11 cellular contexts compared by ENCODE assay signal in the genomic region with DNA sequence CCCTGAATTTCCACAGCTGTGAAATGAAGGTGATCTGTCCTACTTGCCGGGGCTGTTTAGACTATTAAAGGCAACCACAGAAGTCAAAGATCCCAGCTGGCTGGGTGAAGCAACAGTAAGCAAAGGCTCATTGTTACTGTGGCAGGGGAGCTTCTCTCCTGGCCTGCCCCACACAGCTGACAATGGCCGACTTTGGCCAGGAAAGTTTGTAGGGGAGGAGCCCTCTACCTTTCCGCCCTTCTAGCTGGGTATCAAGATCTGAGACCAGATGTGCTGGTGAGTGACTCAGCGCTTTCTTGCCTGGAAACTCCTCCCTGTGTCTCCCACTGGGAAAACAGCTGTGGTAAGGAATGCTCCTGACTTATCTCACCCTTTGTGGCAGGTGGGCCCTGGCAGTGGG. TPM values are rescaled to one million over a fixed set of nuclear protein-coding genes. Genes with fewer than 3 reads are reported as not detected.
DNase-seq lines count a peak whose midpoint lies in the region; ATAC-seq and TF ChIP-seq lines count a peak whose summit lies in the region.
"Had no signal": no experiment of that assay in that cellular context is flagged by ENCODE, and none has a peak within 500 bp of the region (broad histone marks: within the 10 kb centered on the region; RNA-seq: fewer than 3 reads in every experiment).

No MANE protein-coding gene starts in this region.

- no peak overlapping the region; the same call in 1 of the 2 replicates for H3K4me3 Mint-ChIP-seq in HFFc6
- H3K4me3 Mint-ChIP-seq: activated naive CD8-positive, alpha-beta T cell treated with anti-CD3 and anti-CD28 coated beads, Interleukin-2, amount 10 ng/mL, durations not matched to agents 7 days and 5 days had no signal

- H3K4me1 ChIP-seq in Panc1 (ENCODE audit: control insufficient read depth, insufficient read depth, low read length), result no peaks in the 10 kb centered on the region

- H3K4me1 Mint-ChIP-seq in HFFc6 (ENCODE audit: low read depth), result peaks cover 17% of the 10 kb centered on the region
- H3K4me1 Mint-ChIP-seq: activated naive CD8-positive, alpha-beta T cell treated with anti-CD3 and anti-CD28 coated beads, Interleukin-2, amount 10 ng/mL, durations not matched to agents 7 days and 5 days had no signal

- H3K27ac ChIP-seq in Panc1 (ENCODE audit: low read length), result no peak overlapping the region
- H3K27ac ChIP-seq: 22Rv1 had no signal

- H3K36me3 ChIP-seq in Panc1 (ENCODE audit: control insufficient read depth, insufficient read depth, low read length), result no peaks in the 10 kb centered on the region

- POLR2A ChIA-PET in Panc1 (lab: Charles Lee), result no interaction called here

- in situ Hi-C loops in Panc1 (cut with HindIII; ENCODE audit: low pct_unique_long_range_greater_than_20kb, low sequenced_read_pairs), result no loop called here

- H3K4me3 ChIP-seq in Panc1 (ENCODE audit: low read depth in 2 of 2, low read length in 2 of 2) (no peak overlapping the region), fibroblast of pulmonary artery (replicated peaks; ENCODE audit: low read depth, low read length) (no peak overlapping the region)

- intact Hi-C loops in Panc1 (cut with micrococcal nuclease; ENCODE audit: unreplicated experiment), result loop anchor here (1.0 to 10.0 kb wide), 2 partner anchors 24 to 536 kb away; no protein-coding TSS in a partner anchor

- no peaks in the 10 kb centered on the region for H3K36me3 Mint-ChIP-seq in HFFc6 (ENCODE audit: low read depth)
- H3K36me3 Mint-ChIP-seq: activated naive CD8-positive, alpha-beta T cell treated with anti-CD3 and anti-CD28 coated beads, Interleukin-2, amount 10 ng/mL, durations not matched to agents 7 days and 5 days had no signal

- peaks cover 3% of the 10 kb centered on the region; the same call in 1 of the 2 replicates for H3K27me3 Mint-ChIP-seq in HFFc6 (ENCODE audit: insufficient read depth)

- peak; percentile 39 for DNase-seq in NCI-H146 (lab: John Stamatoyannopoulos, UW)
- DNase-seq in NCI-H146 treated with DMSO at 0.1 percent for 48 hours (lab: John Stamatoyannopoulos, UW; ENCODE audit: unreplicated experiment), result no peak
- no peak for DNase-seq in Panc1 (ENCODE audit: low read depth, low spot score)
- DNase-seq in fibroblast of pulmonary artery (ENCODE audit: low read depth), result peak; percentile 84
- DNase-seq in stromal cell of bone marrow (ENCODE audit: low read depth), result peak; percentile 11
- DNase-seq in activated effector memory CD4-positive, alpha-beta T cell treated with Interleukin-2 at 50 U/mL for 16 hours, result no peak
- no peak for DNase-seq in HFFc6
- DNase-seq in central memory CD4-positive, alpha-beta T cell, result no peak
- DNase-seq: activated naive CD8-positive, alpha-beta T cell treated with anti-CD3 and anti-CD28 coated beads, Interleukin-2, amount 10 ng/mL, durations not matched to agents 7 days and 5 days; stimulated activated CD8-positive, alpha-beta memory T cell treated with anti-CD3 and anti-CD28 coated beads, Interleukin-4, amount 100 ng/mL, for 48 hours had no signal

- H3K27me3 ChIP-seq in Panc1 (ENCODE audit: control insufficient read depth, insufficient read depth, low read length), result no peaks in the 10 kb centered on the region

- ATAC-seq in Panc1, result peak; percentile 56

- no peaks in the 10 kb centered on the region for H3K9me3 Mint-ChIP-seq in HFFc6
- H3K9me3 Mint-ChIP-seq: activated naive CD8-positive, alpha-beta T cell treated with anti-CD3 and anti-CD28 coated beads, Interleukin-2, amount 10 ng/mL, durations not matched to agents 7 days and 5 days had no signal

- BruUV-seq in Panc1 (replicated peaks; lab: Mats Ljungman, UMichigan), result no TSS peak

- H3K9me3 ChIP-seq in Panc1 (ENCODE audit: control insufficient read depth, insufficient read depth, low read depth, low read length), result no peaks in the 10 kb centered on the region

- TF ChIP-seq CTCF in Panc1 (IDR thresholded peaks at IDR 0.05), result no peak
- no peak for TF ChIP-seq CTCF in fibroblast of pulmonary artery (IDR thresholded peaks at IDR 0.05; ENCODE audit: low read length, missing control alignments)
- TF ChIP-seq CTCF in HFFc6 (IDR thresholded peaks at IDR 0.05), result no peak

- CTCF ChIA-PET in Panc1 (lab: Charles Lee), result no interaction called here

- H3K27ac Mint-ChIP-seq in HFFc6, result no peak overlapping the region
- H3K27ac Mint-ChIP-seq: activated naive CD8-positive, alpha-beta T cell treated with anti-CD3 and anti-CD28 coated beads, Interleukin-2, amount 10 ng/mL, durations not matched to agents 7 days and 5 days had no signal

RNA-seq across cellular contexts. Expression of a gene that starts 21.1 kb away (rescaled TPM):
- total RNA-seq in Panc1 (2021; ENCODE audit: unreplicated experiment), result 0.15 TPM
- polyA plus RNA-seq in Panc1 (2012; ENCODE audit: insufficient read length), result 0.05 TPM
- not detected for total RNA-seq in HFFc6 (2021; fragmentation: NEBNext Ultra II Directional; extraction: Animal tissue kit (Norgen Biotek cat#: 25700))

Comparison
In these comparisons a context has a peak if more than half of its experiments do, and no peak if none do; other contexts are left out.
1. DNase-seq: peak in NCI-H146 (single experiment), fibroblast of pulmonary artery (single experiment) and stromal cell of bone marrow (single experiment); none in NCI-H146 treated with DMSO at 0.1 percent for 48 hours (single experiment), Panc1 (single experiment), activated effector memory CD4-positive, alpha-beta T cell treated with Interleukin-2 at 50 U/mL for 16 hours (single experiment), HFFc6 (single experiment) and central memory CD4-positive, alpha-beta T cell (single experiment).